In the genomic region with DNA sequence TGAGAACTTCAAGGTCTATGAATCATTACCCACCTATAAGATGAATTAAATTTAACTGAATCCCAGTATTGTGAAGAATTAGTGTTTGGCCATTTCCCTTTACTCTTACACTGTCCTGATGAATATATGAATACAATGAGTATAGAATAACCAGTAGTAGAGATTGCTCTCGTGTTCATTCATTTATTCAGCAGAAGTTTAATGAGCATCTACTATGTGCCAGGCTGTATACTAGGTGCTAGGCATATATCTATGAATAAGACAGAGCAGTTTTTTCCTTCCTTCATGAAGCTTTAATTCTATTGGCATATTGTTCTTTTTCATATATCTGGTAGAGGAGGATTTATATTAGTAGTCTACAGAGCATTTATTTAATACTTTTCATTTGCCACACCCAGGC, we compare ENCODE assay signal across 23 cellular contexts.
"Had no signal": no experiment of that assay in that cellular context is flagged by ENCODE, and none has a peak within 500 bp of the region (broad histone marks: within the 10 kb centered on the region; RNA-seq: fewer than 3 reads in every experiment).

No MANE protein-coding gene starts in this region.

- H3K27ac ChIP-seq: SJSA1, SK-N-MC had no signal

- FAIRE-seq: RCC 7860 had no signal

- H3K27me3 Mint-ChIP-seq: IgD-negative memory B cell had no signal

- DNase-seq: KBM-7, MV-4-11, NCI-H1048, NCI-H1105, NCI-H1417, NCI-H146, NCI-H1694 treated with DMSO at 0.1 percent for 48 hours, NCI-H2029, NCI-H2081 treated with DMSO at 0.1 percent for 48 hours, NCI-H2171, NCI-H226, NCI-H446, NCI-H510A, NCI-H524 treated with DMSO at 0.1 percent for 48 hours, NCI-H69, NCI-H774, Right ventricle myocardium superior, RPMI8226, SIG-M5 had no signal

- H3K27ac Mint-ChIP-seq: IgD-negative memory B cell had no signal

- H3K27me3 ChIP-seq: SJSA1 had no signal

- H3K9me3 ChIP-seq: SJSA1 had no signal

- H3K4me3 Mint-ChIP-seq: IgD-negative memory B cell had no signal

- H3K9me3 Mint-ChIP-seq: IgD-negative memory B cell had no signal

- H3K4me3 ChIP-seq: SJSA1, SK-N-MC had no signal
